Comparison of ENCODE assay signal across 1 cellular context in genomic region chr11:75946531-75947530, GRCh38.
TF ChIP-seq lines count a peak whose summit lies in the region.

No MANE protein-coding gene starts in this region.

TF ChIP-seq in GM12878, 131 proteins besides CTCF, POLR2A, EP300 and RAD21 (continued from another document and continues in another):
- no peak for TF ChIP-seq BCL3 (IDR thresholded peaks at IDR 0.05; ENCODE audit: borderline replicate concordance, insufficient read depth, low read depth, low read length, poor library complexity, severe bottlenecking)
- TF ChIP-seq FOXK2 (IDR thresholded peaks at IDR 0.05) = no peak
- TF ChIP-seq CBFB (IDR thresholded peaks at IDR 0.05; ENCODE audit: low read depth) = no peak
- no peak for TF ChIP-seq SP1 (IDR thresholded peaks at IDR 0.05; ENCODE audit: low read depth, low read length)
- no peak for TF ChIP-seq STAT1 (conservative IDR thresholded peaks at IDR 0.05)
- no peak for TF ChIP-seq ZNF384 (IDR thresholded peaks at IDR 0.05; ENCODE audit: borderline replicate concordance, low read depth, low read length)
- no peak for TF ChIP-seq NR2F1 (conservative IDR thresholded peaks at IDR 0.05)
- no peak for TF ChIP-seq ZBTB33 (IDR thresholded peaks at IDR 0.05)
- no peak for TF ChIP-seq DPF2 (IDR thresholded peaks at IDR 0.05)
- TF ChIP-seq FOXM1 (IDR thresholded peaks at IDR 0.05; ENCODE audit: low read depth, low read length) = peak; percentile 36; the same call in 1 of the 2 replicates
- no peak for TF ChIP-seq NKRF (conservative IDR thresholded peaks at IDR 0.05)
- no peak for TF ChIP-seq SUPT20H (IDR thresholded peaks at IDR 0.05; ENCODE audit: borderline replicate concordance, control insufficient read depth, low read depth, low read length)
- no peak for TF ChIP-seq ZSCAN29 (IDR thresholded peaks at IDR 0.05)
- TF ChIP-seq CEBPZ (IDR thresholded peaks at IDR 0.05; ENCODE audit: low read depth, low read length) = no peak
- TF ChIP-seq EED (IDR thresholded peaks at IDR 0.05; ENCODE audit: low read depth) = 0 out of 2 replicates have a peak, but pooled peaks have one; percentile 50
- no peak for TF ChIP-seq SMARCA5 (IDR thresholded peaks at IDR 0.05)
- TF ChIP-seq KDM1A (IDR thresholded peaks at IDR 0.05; ENCODE audit: borderline replicate concordance) = no peak
- TF ChIP-seq, protein P1, sequence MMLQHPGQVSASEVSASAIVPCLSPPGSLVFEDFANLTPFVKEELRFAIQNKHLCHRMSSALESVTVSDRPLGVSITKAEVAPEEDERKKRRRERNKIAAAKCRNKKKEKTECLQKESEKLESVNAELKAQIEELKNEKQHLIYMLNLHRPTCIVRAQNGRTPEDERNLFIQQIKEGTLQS (IDR thresholded peaks at IDR 0.05; ENCODE audit: borderline replicate concordance, extremely low read depth, low read depth, low read length) = no peak
- no peak for TF ChIP-seq POLR2AphosphoS2 (IDR thresholded peaks at IDR 0.05; ENCODE audit: low read depth, low read length)
- no peak for TF ChIP-seq ZNF274 (IDR thresholded peaks at IDR 0.05; ENCODE audit: insufficient read depth, insufficient read length)
- no peak for TF ChIP-seq EGR1 (IDR thresholded peaks at IDR 0.05; ENCODE audit: borderline replicate concordance in 1 of 2, low read depth in 2 of 2, low read length in 2 of 2)
- no peak for TF ChIP-seq ZNF622 (IDR thresholded peaks at IDR 0.05)
- TF ChIP-seq, protein P2, sequence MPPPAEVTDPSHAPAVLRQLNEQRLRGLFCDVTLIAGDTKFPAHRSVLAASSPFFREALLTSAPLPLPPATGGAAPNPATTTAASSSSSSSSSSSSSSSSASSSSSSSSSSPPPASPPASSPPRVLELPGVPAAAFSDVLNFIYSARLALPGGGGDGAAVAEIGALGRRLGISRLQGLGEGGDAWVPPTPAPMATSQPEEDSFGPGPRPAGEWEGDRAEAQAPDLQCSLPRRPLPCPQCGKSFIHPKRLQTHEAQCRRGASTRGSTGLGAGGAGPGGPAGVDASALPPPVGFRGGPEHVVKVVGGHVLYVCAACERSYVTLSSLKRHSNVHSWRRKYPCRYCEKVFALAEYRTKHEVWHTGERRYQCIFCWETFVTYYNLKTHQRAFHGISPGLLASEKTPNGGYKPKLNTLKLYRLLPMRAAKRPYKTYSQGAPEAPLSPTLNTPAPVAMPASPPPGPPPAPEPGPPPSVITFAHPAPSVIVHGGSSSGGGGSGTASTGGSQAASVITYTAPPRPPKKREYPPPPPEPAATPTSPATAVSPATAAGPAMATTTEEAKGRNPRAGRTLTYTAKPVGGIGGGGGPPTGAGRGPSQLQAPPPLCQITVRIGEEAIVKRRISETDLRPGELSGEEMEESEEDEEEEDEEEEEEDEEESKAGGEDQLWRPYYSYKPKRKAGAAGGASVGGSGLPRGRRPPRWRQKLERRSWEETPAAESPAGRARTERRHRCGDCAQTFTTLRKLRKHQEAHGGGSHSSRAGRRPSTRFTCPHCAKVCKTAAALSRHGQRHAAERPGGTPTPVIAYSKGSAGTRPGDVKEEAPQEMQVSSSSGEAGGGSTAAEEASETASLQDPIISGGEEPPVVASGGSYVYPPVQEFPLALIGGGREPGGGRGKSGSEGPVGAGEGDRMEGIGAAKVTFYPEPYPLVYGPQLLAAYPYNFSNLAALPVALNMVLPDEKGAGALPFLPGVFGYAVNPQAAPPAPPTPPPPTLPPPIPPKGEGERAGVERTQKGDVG (CRISPR knock-in tag; IDR thresholded peaks at IDR 0.05) = no peak
- no peak for TF ChIP-seq HSF1 (IDR thresholded peaks at IDR 0.05; ENCODE audit: low read depth, low read length)
- no peak for TF ChIP-seq BCL11A (IDR thresholded peaks at IDR 0.05; ENCODE audit: low read depth, low read length)
- TF ChIP-seq YY1 (IDR thresholded peaks at IDR 0.05; ENCODE audit: low read depth, low read length) = no peak
- TF ChIP-seq HDAC6 (IDR thresholded peaks at IDR 0.05; ENCODE audit: unreplicated experiment) = no peak
- no peak for TF ChIP-seq HDGF (IDR thresholded peaks at IDR 0.05)
- no peak for TF ChIP-seq CHD4 (IDR thresholded peaks at IDR 0.05)
- TF ChIP-seq SMAD1 (IDR thresholded peaks at IDR 0.05; ENCODE audit: low read depth, partially characterized antibody) = no peak
- TF ChIP-seq, protein P3, sequence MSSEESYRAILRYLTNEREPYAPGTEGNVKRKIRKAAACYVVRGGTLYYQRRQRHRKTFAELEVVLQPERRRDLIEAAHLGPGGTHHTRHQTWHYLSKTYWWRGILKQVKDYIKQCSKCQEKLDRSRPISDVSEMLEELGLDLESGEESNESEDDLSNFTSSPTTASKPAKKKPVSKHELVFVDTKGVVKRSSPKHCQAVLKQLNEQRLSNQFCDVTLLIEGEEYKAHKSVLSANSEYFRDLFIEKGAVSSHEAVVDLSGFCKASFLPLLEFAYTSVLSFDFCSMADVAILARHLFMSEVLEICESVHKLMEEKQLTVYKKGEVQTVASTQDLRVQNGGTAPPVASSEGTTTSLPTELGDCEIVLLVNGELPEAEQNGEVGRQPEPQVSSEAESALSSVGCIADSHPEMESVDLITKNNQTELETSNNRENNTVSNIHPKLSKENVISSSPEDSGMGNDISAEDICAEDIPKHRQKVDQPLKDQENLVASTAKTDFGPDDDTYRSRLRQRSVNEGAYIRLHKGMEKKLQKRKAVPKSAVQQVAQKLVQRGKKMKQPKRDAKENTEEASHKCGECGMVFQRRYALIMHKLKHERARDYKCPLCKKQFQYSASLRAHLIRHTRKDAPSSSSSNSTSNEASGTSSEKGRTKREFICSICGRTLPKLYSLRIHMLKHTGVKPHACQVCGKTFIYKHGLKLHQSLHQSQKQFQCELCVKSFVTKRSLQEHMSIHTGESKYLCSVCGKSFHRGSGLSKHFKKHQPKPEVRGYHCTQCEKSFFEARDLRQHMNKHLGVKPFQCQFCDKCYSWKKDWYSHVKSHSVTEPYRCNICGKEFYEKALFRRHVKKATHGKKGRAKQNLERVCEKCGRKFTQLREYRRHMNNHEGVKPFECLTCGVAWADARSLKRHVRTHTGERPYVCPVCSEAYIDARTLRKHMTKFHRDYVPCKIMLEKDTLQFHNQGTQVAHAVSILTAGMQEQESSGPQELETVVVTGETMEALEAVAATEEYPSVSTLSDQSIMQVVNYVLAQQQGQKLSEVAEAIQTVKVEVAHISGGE (CRISPR knock-in tag; IDR thresholded peaks at IDR 0.05) = no peak
- no peak for TF ChIP-seq PAX8 (IDR thresholded peaks at IDR 0.05)
- no peak for TF ChIP-seq PML (IDR thresholded peaks at IDR 0.05; ENCODE audit: low read length)
- TF ChIP-seq SIX5 (IDR thresholded peaks at IDR 0.05; ENCODE audit: low read depth, low read length, severe bottlenecking) = no peak
- TF ChIP-seq RUNX3 (IDR thresholded peaks at IDR 0.05; ENCODE audit: low read length) = peak; percentile 39; the same call in 1 of the 2 replicates
- TF ChIP-seq CBX3 (IDR thresholded peaks at IDR 0.05; ENCODE audit: borderline replicate concordance, low read depth) = no peak
- TF ChIP-seq MEF2B (IDR thresholded peaks at IDR 0.05; ENCODE audit: partially characterized antibody, poor library complexity, severe bottlenecking) = no peak
- TF ChIP-seq NFXL1 (IDR thresholded peaks at IDR 0.05; ENCODE audit: borderline replicate concordance) = no peak
- no peak for TF ChIP-seq MTA3 (IDR thresholded peaks at IDR 0.05; ENCODE audit: borderline replicate concordance, low read length)
- TF ChIP-seq, protein P4, sequence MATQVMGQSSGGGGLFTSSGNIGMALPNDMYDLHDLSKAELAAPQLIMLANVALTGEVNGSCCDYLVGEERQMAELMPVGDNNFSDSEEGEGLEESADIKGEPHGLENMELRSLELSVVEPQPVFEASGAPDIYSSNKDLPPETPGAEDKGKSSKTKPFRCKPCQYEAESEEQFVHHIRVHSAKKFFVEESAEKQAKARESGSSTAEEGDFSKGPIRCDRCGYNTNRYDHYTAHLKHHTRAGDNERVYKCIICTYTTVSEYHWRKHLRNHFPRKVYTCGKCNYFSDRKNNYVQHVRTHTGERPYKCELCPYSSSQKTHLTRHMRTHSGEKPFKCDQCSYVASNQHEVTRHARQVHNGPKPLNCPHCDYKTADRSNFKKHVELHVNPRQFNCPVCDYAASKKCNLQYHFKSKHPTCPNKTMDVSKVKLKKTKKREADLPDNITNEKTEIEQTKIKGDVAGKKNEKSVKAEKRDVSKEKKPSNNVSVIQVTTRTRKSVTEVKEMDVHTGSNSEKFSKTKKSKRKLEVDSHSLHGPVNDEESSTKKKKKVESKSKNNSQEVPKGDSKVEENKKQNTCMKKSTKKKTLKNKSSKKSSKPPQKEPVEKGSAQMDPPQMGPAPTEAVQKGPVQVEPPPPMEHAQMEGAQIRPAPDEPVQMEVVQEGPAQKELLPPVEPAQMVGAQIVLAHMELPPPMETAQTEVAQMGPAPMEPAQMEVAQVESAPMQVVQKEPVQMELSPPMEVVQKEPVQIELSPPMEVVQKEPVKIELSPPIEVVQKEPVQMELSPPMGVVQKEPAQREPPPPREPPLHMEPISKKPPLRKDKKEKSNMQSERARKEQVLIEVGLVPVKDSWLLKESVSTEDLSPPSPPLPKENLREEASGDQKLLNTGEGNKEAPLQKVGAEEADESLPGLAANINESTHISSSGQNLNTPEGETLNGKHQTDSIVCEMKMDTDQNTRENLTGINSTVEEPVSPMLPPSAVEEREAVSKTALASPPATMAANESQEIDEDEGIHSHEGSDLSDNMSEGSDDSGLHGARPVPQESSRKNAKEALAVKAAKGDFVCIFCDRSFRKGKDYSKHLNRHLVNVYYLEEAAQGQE (IDR thresholded peaks at IDR 0.05; ENCODE audit: low read depth, low read length) = no peak
